ENCODE assay signal across 9 cellular contexts in genomic region chr3:169765281-169765624, GRCh38. TPM values are rescaled to one million over a fixed set of nuclear protein-coding genes. Genes with fewer than 3 reads are reported as not detected.
DNase-seq lines count a peak whose midpoint lies in the region; ATAC-seq, FAIRE-seq and TF ChIP-seq lines count a peak whose summit lies in the region.
"Had no signal": no experiment of that assay in that cellular context is flagged by ENCODE, and none has a peak within 500 bp of the region (broad histone marks: within the 10 kb centered on the region; RNA-seq: fewer than 3 reads in every experiment).

No MANE protein-coding gene starts in this region.

- WGBS in right cardiac atrium = 42% methylated on average over 6 of the region's 6 CpGs
- 41% methylated on average over 6 of the region's 6 CpGs for WGBS in mammary epithelial cell (ENCODE audit: low coverage, missing lambda C conversion rate)

- DNase-seq in right cardiac atrium (peak in 1 of 3 donors; percentile 40), left cardiac atrium (no peak), mammary epithelial cell (no peak), AG08395 (ENCODE audit: low spot score) (no peak), NCI-H146 treated with DMSO at 0.1 percent for 48 hours (lab: John Stamatoyannopoulos, UW; ENCODE audit: unreplicated experiment) (no peak), GM12892 (ENCODE audit: insufficient read length) (no peak)
- no peak for DNase-seq in effector CD8-positive, alpha-beta T cell (lab: John Stamatoyannopoulos, UW)

- no peaks in the 10 kb centered on the region for H3K79me2 ChIP-seq in mammary epithelial cell (ENCODE audit: insufficient read depth, low read length)

- TF ChIP-seq CTCF in mammary epithelial cell (conservative IDR thresholded peaks at IDR 0.05 in 1 of 2, IDR thresholded peaks at IDR 0.05 in 1 of 2; ENCODE audit: extremely low read depth in 1 of 2, insufficient read depth in 1 of 2, low read depth in 1 of 2, low read length in 2 of 2) = no peak

- H3K9me3 ChIP-seq in right cardiac atrium (ENCODE audit: control insufficient read depth, low read length) (no peaks in the 10 kb centered on the region), mammary epithelial cell (replicated peaks; ENCODE audit: insufficient read depth, low read length) (peaks cover 3% of the 10 kb centered on the region), mucosa of rectum (ENCODE audit: control insufficient read depth in 2 of 2, low read length in 2 of 2) (no peaks in the 10 kb centered on the region)

- CTCF ChIA-PET in mammary epithelial cell (lab: Charles Lee; ENCODE audit: low non-redundant PET) = no interaction called here

- H3K9ac ChIP-seq in mammary epithelial cell (ENCODE audit: insufficient read depth, low read length) (no peak overlapping the region), mucosa of rectum (ENCODE audit: low read depth in 1 of 2, low read length in 2 of 2) (peak overlapping the region in 1 of 2 donors; percentile 96)

- ATAC-seq in right cardiac atrium (no peak), left cardiac atrium (no peak)

- H3K4me3 ChIP-seq in right cardiac atrium (ENCODE audit: low read length) (peak overlapping the region; percentile 90), mammary epithelial cell (replicated peaks in 1 of 3; ENCODE audit: insufficient read depth in 1 of 3, low read depth in 2 of 3, low read length in 3 of 3) (peak overlapping the region in 1 of 3 experiments; percentile 67), mucosa of rectum (ENCODE audit: low read length in 2 of 2) (peak overlapping the region; percentile 91 to 93)

- peak overlapping the region; percentile 91 for H2AFZ ChIP-seq in mammary epithelial cell (ENCODE audit: low read depth, low read length)

- H3K27me3 ChIP-seq in right cardiac atrium (ENCODE audit: control insufficient read depth, insufficient read depth) (no peaks in the 10 kb centered on the region), mammary epithelial cell (ENCODE audit: insufficient read depth, low read length) (no peaks in the 10 kb centered on the region), mucosa of rectum (ENCODE audit: control insufficient read depth in 2 of 2, insufficient read depth in 2 of 2, low read length in 2 of 2) (no peaks in the 10 kb centered on the region)

- H3K4me1 ChIP-seq in right cardiac atrium (ENCODE audit: control insufficient read depth, insufficient read depth, low read length) (no peaks in the 10 kb centered on the region), mammary epithelial cell (ENCODE audit: insufficient read depth, low read length) (peaks cover 3% of the 10 kb centered on the region), mucosa of rectum (ENCODE audit: control insufficient read depth in 2 of 2, insufficient read depth in 2 of 2, low read length in 2 of 2) (peaks cover 0 to 3% of the 10 kb centered on the region in 2 donors)

- BruUV-seq in mammary epithelial cell (replicated peaks; lab: Mats Ljungman, UMichigan) = no TSS peak

- intact Hi-C loops in right cardiac atrium (cut with DNase I) (no loop called here), left cardiac atrium (cut with DNase I) (no loop called here), mammary epithelial cell (cut with micrococcal nuclease) (loop anchor here (10.0 kb wide), 1 partner anchor 490 kb away; no protein-coding TSS in a partner anchor)

- FAIRE-seq in GM12892 (lab: Jason Lieb, UNC) = no peak

- no peak for TF ChIP-seq POLR2A in GM12892 (IDR thresholded peaks at IDR 0.05; ENCODE audit: low read depth, low read length)

- peak overlapping the region; percentile 94 for H3K27ac ChIP-seq in right cardiac atrium (ENCODE audit: low read length)
- H3K27ac ChIP-seq in mammary epithelial cell (ENCODE audit: insufficient read depth, low read depth, low read length) = peak overlapping the region; percentile 2
- peak overlapping the region; percentile 94 to 96 for H3K27ac ChIP-seq in mucosa of rectum (ENCODE audit: low read depth in 2 of 2, low read length in 2 of 2)

- dilution Hi-C loops in mammary epithelial cell (cut with HindIII; ENCODE audit: low sequenced_read_pairs) = no loop called here

- H4K20me1 ChIP-seq in mammary epithelial cell (ENCODE audit: insufficient read depth, low read length) = no peaks in the 10 kb centered on the region

- H3K36me3 ChIP-seq in mammary epithelial cell (ENCODE audit: insufficient read depth, low read length) (no peaks in the 10 kb centered on the region), mucosa of rectum (ENCODE audit: control insufficient read depth in 2 of 2, insufficient read depth in 2 of 2, low read length in 2 of 2) (no peaks in the 10 kb centered on the region)

- H3K4me2 ChIP-seq in mammary epithelial cell (ENCODE audit: insufficient read depth, low read depth, low read length) = peak overlapping the region; percentile 88

- in situ Hi-C loops in mammary epithelial cell (cut with MboI; ENCODE audit: low sequenced_read_pairs in 2 of 2) = no loop called here

RNA-seq across cellular contexts. Expression of gene TERC, which starts 0.4 kb away (rescaled TPM):
- total RNA-seq in right cardiac atrium (1 to 10 TPM; 1.2 to 2.8 (median 1.4) TPM), left cardiac atrium (1 to 10 TPM; 1.7 to 7.2 TPM), mammary epithelial cell (100 to 1,000 TPM in 1 of 2 donors, not detected in 1; 316 TPM)
- polyA plus RNA-seq in right cardiac atrium (not detected), mammary epithelial cell (not detected)
- not detected for polyA minus RNA-seq in mammary epithelial cell
- not detected for polyA plus RNA-seq in GM12892 (2012; ENCODE audit: missing spikeins)

RNA-seq across cellular contexts. Expression of gene ACTRT3, which starts 4.1 kb away (rescaled TPM):
- total RNA-seq in right cardiac atrium (1 to 10 TPM; 1.7 to 2.8 (median 2.3) TPM), left cardiac atrium (1 to 10 TPM; 1.6 to 2.5 TPM), mammary epithelial cell (1 to 10 TPM in 1 of 2 donors, under 1 TPM in 1; 0.68 to 3.0 TPM)
- polyA plus RNA-seq in right cardiac atrium (1.1 TPM), mammary epithelial cell (1.3 TPM)
- polyA minus RNA-seq in mammary epithelial cell = 5.7 TPM
- 0.17 TPM for polyA plus RNA-seq in GM12892 (2012; ENCODE audit: missing spikeins)

RNA-seq across cellular contexts. Expression of gene MYNN, which starts 7.9 kb away (rescaled TPM):
- total RNA-seq in right cardiac atrium (10 to 100 TPM; 12.4 to 16.0 (median 12.8) TPM), left cardiac atrium (10 to 100 TPM; 13.0 to 13.8 TPM), mammary epithelial cell (10 to 100 TPM; 13.0 to 18.3 TPM)
- polyA plus RNA-seq in right cardiac atrium (8.4 TPM), mammary epithelial cell (7.7 TPM)
- 2.7 TPM for polyA minus RNA-seq in mammary epithelial cell
- 12.6 TPM for polyA plus RNA-seq in GM12892 (2012; ENCODE audit: missing spikeins)

RNA-seq across cellular contexts. Expression of gene LRRIQ4, which starts 47.4 kb away (rescaled TPM):
- total RNA-seq in right cardiac atrium (not detected), left cardiac atrium (under 1 TPM in 1 of 2 donors, not detected in 1; 0.12 TPM), mammary epithelial cell (under 1 TPM in 1 of 2 donors, not detected in 1; 0.17 TPM)
- polyA plus RNA-seq in right cardiac atrium (not detected), mammary epithelial cell (not detected)
- polyA minus RNA-seq in mammary epithelial cell = not detected
- 0.13 TPM for polyA plus RNA-seq in GM12892 (2012; ENCODE audit: missing spikeins)
- total RNA-seq: LHCN-M2 had no signal

RNA-seq across cellular contexts. Expression of gene LRRC34, which starts 47.5 kb away (rescaled TPM):
- total RNA-seq in right cardiac atrium (1 to 10 TPM; 2.1 to 5.5 (median 2.7) TPM), left cardiac atrium (1 to 10 TPM; 2.1 to 2.7 TPM), mammary epithelial cell (1 to 10 TPM in 1 of 2 donors, not detected in 1; 2.3 TPM)
- polyA plus RNA-seq in right cardiac atrium (2.9 TPM), mammary epithelial cell (0.40 TPM)
- not detected for polyA minus RNA-seq in mammary epithelial cell
- 1.5 TPM for polyA plus RNA-seq in GM12892 (2012; ENCODE audit: missing spikeins)

Comparison
In these comparisons a context has a peak if more than half of its experiments do, and no peak if none do; other contexts are left out.
1. H3K27ac ChIP-seq: peak in every context shown above with its lines; median percentile 95 in mucosa of rectum; 94 in right cardiac atrium; 2 in mammary epithelial cell.